In the genomic region with DNA sequence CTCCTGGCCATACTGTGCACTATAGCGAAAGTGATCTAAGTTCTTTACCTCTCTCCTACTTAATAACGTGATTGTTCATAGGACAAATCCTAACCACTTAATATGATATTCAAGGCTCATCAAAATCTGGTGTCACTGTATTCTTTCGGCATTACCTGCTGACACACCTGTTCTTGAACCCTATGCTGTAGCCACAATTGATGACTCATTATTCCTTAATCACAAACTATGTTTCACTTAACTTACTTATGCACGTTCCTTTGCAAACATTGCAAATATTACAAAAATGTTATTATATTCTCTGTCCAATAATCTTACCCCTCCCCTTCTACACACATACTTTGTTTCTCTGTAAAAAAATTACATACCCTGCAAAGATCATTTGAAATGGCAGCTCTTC, we compare ENCODE assay signal across 3 cellular contexts.
A peak's percentile ranks its signal among the peaks of the same experiment; 100 is the strongest.
TF ChIP-seq lines count a peak whose summit lies in the region.

No MANE protein-coding gene starts in this region.

TF ChIP-seq in A549, 52 proteins besides CTCF, POLR2A, EP300 and RAD21:
- TF ChIP-seq SMC3 (IDR thresholded peaks at IDR 0.05) (no peak), FOSL2 (IDR thresholded peaks at IDR 0.05) (no peak), FOSL2 (CRISPR knock-in tag; IDR thresholded peaks at IDR 0.05) (peak; percentile 61)
TF ChIP-seq in A549: peak in this region for 1.

TF ChIP-seq in IMR-90, 13 proteins besides CTCF, POLR2A, EP300 and RAD21:
- TF ChIP-seq MAZ (IDR thresholded peaks at IDR 0.05; ENCODE audit: borderline replicate concordance, low read depth, low read length): no peak
- TF ChIP-seq USF2 (IDR thresholded peaks at IDR 0.05; ENCODE audit: low read depth, low read length): no peak
- no peak for TF ChIP-seq SMC3 (IDR thresholded peaks at IDR 0.05; ENCODE audit: low read depth, low read length)
- TF ChIP-seq, protein P1, sequence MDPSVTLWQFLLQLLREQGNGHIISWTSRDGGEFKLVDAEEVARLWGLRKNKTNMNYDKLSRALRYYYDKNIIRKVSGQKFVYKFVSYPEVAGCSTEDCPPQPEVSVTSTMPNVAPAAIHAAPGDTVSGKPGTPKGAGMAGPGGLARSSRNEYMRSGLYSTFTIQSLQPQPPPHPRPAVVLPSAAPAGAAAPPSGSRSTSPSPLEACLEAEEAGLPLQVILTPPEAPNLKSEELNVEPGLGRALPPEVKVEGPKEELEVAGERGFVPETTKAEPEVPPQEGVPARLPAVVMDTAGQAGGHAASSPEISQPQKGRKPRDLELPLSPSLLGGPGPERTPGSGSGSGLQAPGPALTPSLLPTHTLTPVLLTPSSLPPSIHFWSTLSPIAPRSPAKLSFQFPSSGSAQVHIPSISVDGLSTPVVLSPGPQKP (IDR thresholded peaks at IDR 0.05; ENCODE audit: borderline replicate concordance, low read depth, low read length): no peak
- TF ChIP-seq CHD1 (IDR thresholded peaks at IDR 0.05; ENCODE audit: low read depth, low read length): no peak
- TF ChIP-seq MAFK (IDR thresholded peaks at IDR 0.05; ENCODE audit: low read depth, low read length): no peak
- no peak for TF ChIP-seq FOS (IDR thresholded peaks at IDR 0.05; ENCODE audit: low read depth, low read length)
- no peak for TF ChIP-seq RCOR1 (IDR thresholded peaks at IDR 0.05; ENCODE audit: insufficient replicate concordance, low read length)
- TF ChIP-seq CEBPB (IDR thresholded peaks at IDR 0.05; ENCODE audit: low read depth, low read length): no peak
- TF ChIP-seq RFX5 (IDR thresholded peaks at IDR 0.05; ENCODE audit: low read depth, low read length): no peak
- TF ChIP-seq NFE2L2 (IDR thresholded peaks at IDR 0.05; ENCODE audit: low read depth, low read length): no peak
- TF ChIP-seq BHLHE40 (IDR thresholded peaks at IDR 0.05; ENCODE audit: low read depth, low read length): no peak
- TF ChIP-seq MXI1 (IDR thresholded peaks at IDR 0.05; ENCODE audit: borderline replicate concordance, low read depth, low read length): no peak

TF ChIP-seq in K562, 482 proteins besides CTCF, POLR2A, EP300 and RAD21:
- TF ChIP-seq TAF15 (IDR thresholded peaks at IDR 0.05; ENCODE audit: low read depth, low read length) (no peak), ZNF316 (IDR thresholded peaks at IDR 0.05) (0 out of 2 replicates have a peak, but pooled peaks have one; percentile 10), U2AF2 (optimal IDR thresholded peaks at IDR 0.05; ENCODE audit: low read depth, low read length) (no peak)
